Comparison of ENCODE assay signal across 18 cellular contexts in the genomic region with DNA sequence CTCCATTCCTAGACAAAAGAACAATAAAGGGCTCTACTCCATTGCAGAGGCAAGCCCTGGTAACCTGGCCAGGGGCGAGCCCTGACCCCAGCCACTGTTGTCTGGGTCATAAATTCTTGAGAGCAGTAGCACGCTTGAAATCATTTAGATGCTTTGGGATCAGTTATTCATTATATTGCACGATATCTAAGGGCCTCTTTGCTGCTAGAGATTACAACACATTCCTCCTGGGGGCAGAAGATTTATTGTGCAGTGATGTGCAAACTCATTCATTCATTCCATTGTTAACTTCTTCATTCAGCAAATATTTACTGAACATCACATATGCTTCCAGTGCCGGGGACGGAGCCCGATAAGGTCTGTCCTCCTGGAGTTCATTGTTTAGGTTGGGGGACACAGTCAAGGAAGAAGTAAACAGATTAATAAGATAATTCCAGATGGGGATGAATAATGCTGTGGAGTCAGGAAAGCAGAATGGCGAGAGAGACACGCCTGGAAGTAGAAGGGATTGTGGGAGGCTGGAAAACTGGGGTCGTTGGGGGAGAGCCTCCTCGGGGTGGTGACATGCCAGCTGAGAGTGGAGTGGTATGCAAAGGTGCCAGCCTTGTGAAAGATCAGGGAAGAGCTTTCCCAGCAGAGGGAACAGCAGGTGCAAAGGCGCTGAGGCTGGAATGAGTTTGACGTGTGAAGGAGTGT. TPM values are rescaled to one million over a fixed set of nuclear protein-coding genes. Genes with fewer than 3 reads are reported as not detected.
A peak's percentile ranks its signal among the peaks of the same experiment; 100 is the strongest.
DNase-seq lines count a peak whose midpoint lies in the region; ATAC-seq and TF ChIP-seq lines count a peak whose summit lies in the region.
"Had no signal": no experiment of that assay in that cellular context is flagged by ENCODE, and none has a peak within 500 bp of the region (broad histone marks: within the 10 kb centered on the region; RNA-seq: fewer than 3 reads in every experiment).

No MANE protein-coding gene starts in this region.

- H3K4me3 ChIP-seq in spleen: no peak overlapping the region
- H3K4me3 ChIP-seq: BLaER1 treated with 17β-estradiol and CSF1 and Interleukin-3, amounts not matched to agents 10 nM and 100 nM had no signal

- H3K27ac ChIP-seq in spleen: no peak overlapping the region
- H3K27ac ChIP-seq: BLaER1 treated with 17β-estradiol and CSF1 and Interleukin-3, amounts not matched to agents 10 nM and 100 nM; parathyroid adenoma had no signal

- no peak for TF ChIP-seq CTCF in spleen (IDR thresholded peaks at IDR 0.05 in 8 of 11, conservative IDR thresholded peaks at IDR 0.05 in 3 of 11)

- H3K27me3 ChIP-seq in spleen (replicated peaks in 1 of 7): no peaks in the 10 kb centered on the region
- H3K27me3 ChIP-seq: BLaER1 treated with 17β-estradiol and CSF1 and Interleukin-3, amounts not matched to agents 10 nM and 100 nM had no signal

- ATAC-seq in left colon (peak; percentile 47), GM21737 (IDR thresholded peaks at IDR 0.05; ENCODE audit: unreplicated experiment) (no peak)
- ATAC-seq: activated CD4-positive, CD25-positive, alpha-beta regulatory T cell treated with anti-CD3 and anti-CD28 coated beads, Interleukin-2, amount 50 U/mL, for 24 hours had no signal

- H3K36me3 ChIP-seq in spleen: peaks cover 0 to 34% (median 0%) of the 10 kb centered on the region in 6 donors

- POLR2A ChIA-PET in activated CD4-positive, alpha-beta memory T cell treated with anti-CD3 and anti-CD28 coated beads, Interleukin-2, amount 10 ng/mL, durations not matched to agents 7 days and 5 days (lab: Charles Lee): no interaction called here

- DNase-seq in DMS79 treated with DMSO at 0.1 percent for 48 hours (lab: John Stamatoyannopoulos, UW): peak; percentile 80
- peak; percentile 6 for DNase-seq in NCI-H82 treated with DMSO at 0.1 percent for 48 hours (lab: John Stamatoyannopoulos, UW; ENCODE audit: unreplicated experiment)
- peak in 1 of 2 donors; percentile 55 for DNase-seq in left colon
- DNase-seq in spleen: peak; percentile 28
- no peak for DNase-seq in NCI-H2107 (lab: John Stamatoyannopoulos, UW)
- DNase-seq in activated CD4-positive, alpha-beta memory T cell treated with anti-CD3 and anti-CD28 coated beads, Interleukin-2, amount 10 ng/mL, durations not matched to agents 7 days and 5 days: no peak
- DNase-seq: activated naive CD8-positive, alpha-beta T cell treated with anti-CD3 and anti-CD28 coated beads, Interleukin-2, amount 10 ng/mL, durations not matched to agents 7 days and 5 days; endodermal cell; foreskin fibroblast; NCI-H226; OCI-M1 had no signal

- H3K4me1 Mint-ChIP-seq in activated CD4-positive, alpha-beta memory T cell treated with anti-CD3 and anti-CD28 coated beads, Interleukin-2, amount 10 ng/mL, durations not matched to agents 7 days and 5 days: no peaks in the 10 kb centered on the region

- no peaks in the 10 kb centered on the region for H3K9me3 ChIP-seq in spleen

- H3K27me3 Mint-ChIP-seq in activated CD4-positive, alpha-beta memory T cell treated with anti-CD3 and anti-CD28 coated beads, Interleukin-2, amount 10 ng/mL, durations not matched to agents 7 days and 5 days: no peaks in the 10 kb centered on the region
- H3K27me3 Mint-ChIP-seq: activated naive CD8-positive, alpha-beta T cell treated with anti-CD3 and anti-CD28 coated beads, Interleukin-2, amount 10 ng/mL, durations not matched to agents 7 days and 5 days; central memory CD8-positive, alpha-beta T cell had no signal

- intact Hi-C loops in left colon (cut with DNase I, micrococcal nuclease) (no loop called here), spleen (cut with DNase I; ENCODE audit: low total_unique reads) (no loop called here)

- H3K27ac Mint-ChIP-seq in activated CD4-positive, alpha-beta memory T cell treated with anti-CD3 and anti-CD28 coated beads, Interleukin-2, amount 10 ng/mL, durations not matched to agents 7 days and 5 days: no peak overlapping the region
- H3K27ac Mint-ChIP-seq: activated naive CD8-positive, alpha-beta T cell treated with anti-CD3 and anti-CD28 coated beads, Interleukin-2, amount 10 ng/mL, durations not matched to agents 7 days and 5 days; endodermal cell had no signal

- WGBS in spleen, 5 donors: 89 to 93% (median 90%) methylated on average over 12 of the region's 12 CpGs

- H3K4me3 Mint-ChIP-seq in activated CD4-positive, alpha-beta memory T cell treated with anti-CD3 and anti-CD28 coated beads, Interleukin-2, amount 10 ng/mL, durations not matched to agents 7 days and 5 days: no peak overlapping the region
- H3K4me3 Mint-ChIP-seq: activated naive CD8-positive, alpha-beta T cell treated with anti-CD3 and anti-CD28 coated beads, Interleukin-2, amount 10 ng/mL, durations not matched to agents 7 days and 5 days; central memory CD8-positive, alpha-beta T cell; endodermal cell had no signal

- peaks cover 0 to 14% (median 0%) of the 10 kb centered on the region in 6 donors for H3K4me1 ChIP-seq in spleen
- H3K4me1 ChIP-seq: parathyroid adenoma had no signal

- no peak for TF ChIP-seq POLR2A in spleen (IDR thresholded peaks at IDR 0.05)

- peaks cover 3% of the 10 kb centered on the region for H3K9me3 Mint-ChIP-seq in activated CD4-positive, alpha-beta memory T cell treated with anti-CD3 and anti-CD28 coated beads, Interleukin-2, amount 10 ng/mL, durations not matched to agents 7 days and 5 days
- H3K9me3 Mint-ChIP-seq: central memory CD8-positive, alpha-beta T cell had no signal

- CTCF ChIA-PET in activated CD4-positive, alpha-beta memory T cell treated with anti-CD3 and anti-CD28 coated beads, Interleukin-2, amount 10 ng/mL, durations not matched to agents 7 days and 5 days (lab: Charles Lee): no interaction called here

- no peaks in the 10 kb centered on the region for H3K36me3 Mint-ChIP-seq in activated CD4-positive, alpha-beta memory T cell treated with anti-CD3 and anti-CD28 coated beads, Interleukin-2, amount 10 ng/mL, durations not matched to agents 7 days and 5 days (ENCODE audit: low read depth)

RNA-seq across cellular contexts. Expression of a gene that starts 35.0 kb away (rescaled TPM):
- total RNA-seq in left colon (100 to 1,000 TPM; 136 to 180 TPM), spleen (10 to 100 TPM; 35.9 to 62.6 (median 45.1) TPM)
- 10 to 100 TPM in 1 of 3 donors, 1 to 10 TPM in 2; 5.4 to 13.4 (median 5.4) TPM for polyA plus RNA-seq in spleen
- 10 to 100 TPM; 13.6 to 15.2 TPM for total RNA-seq in activated CD4-positive, alpha-beta memory T cell treated with anti-CD3 and anti-CD28 coated beads, Interleukin-2, amount 10 ng/mL, durations not matched to agents 7 days and 5 days

RNA-seq across cellular contexts. Expression of a gene that starts 35.6 kb away (rescaled TPM):
- not detected for total RNA-seq in left colon
- not detected for total RNA-seq in spleen
- not detected for polyA plus RNA-seq in spleen
- not detected for total RNA-seq in activated CD4-positive, alpha-beta memory T cell treated with anti-CD3 and anti-CD28 coated beads, Interleukin-2, amount 10 ng/mL, durations not matched to agents 7 days and 5 days
- total RNA-seq: activated naive CD8-positive, alpha-beta T cell treated with anti-CD3 and anti-CD28 coated beads, Interleukin-2, amount 10 ng/mL, durations not matched to agents 7 days and 5 days; endodermal cell; HT-29; subcutaneous adipose tissue had no signal

Comparison
In these comparisons a context has a peak if more than half of its experiments do, and no peak if none do; other contexts are left out.
1. DNase-seq: peak in DMS79 treated with DMSO at 0.1 percent for 48 hours (single experiment), NCI-H82 treated with DMSO at 0.1 percent for 48 hours (single experiment) and spleen (single experiment); none in NCI-H2107 (single experiment) and activated CD4-positive, alpha-beta memory T cell treated with anti-CD3 and anti-CD28 coated beads, Interleukin-2, amount 10 ng/mL, durations not matched to agents 7 days and 5 days (single experiment).